6 cellular contexts compared by ENCODE assay signal in the genomic region with DNA sequence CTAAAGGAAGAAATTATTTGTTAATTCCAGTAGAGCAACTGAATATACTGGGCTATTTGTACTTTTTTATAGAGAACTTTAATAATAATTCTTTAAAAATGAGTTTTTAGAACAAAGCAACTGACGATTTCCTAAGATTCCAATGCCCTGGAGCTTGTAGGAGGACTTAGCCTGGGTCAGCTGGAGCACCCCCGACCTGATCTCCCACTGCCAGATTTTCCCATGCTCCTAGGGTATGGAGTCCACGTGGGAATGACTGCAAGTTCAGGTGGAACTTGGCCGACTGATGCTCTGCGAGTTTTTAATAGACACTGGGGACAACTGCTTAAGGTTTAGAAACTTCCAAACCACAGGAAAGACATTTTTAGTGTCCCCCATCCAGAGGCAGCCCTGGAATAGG. TPM values are rescaled to one million over a fixed set of nuclear protein-coding genes. Genes with fewer than 3 reads are reported as not detected.
"Had no signal": no experiment of that assay in that cellular context is flagged by ENCODE, and none has a peak within 500 bp of the region (broad histone marks: within the 10 kb centered on the region; RNA-seq: fewer than 3 reads in every experiment).

No MANE protein-coding gene starts in this region.

- H2AFZ ChIP-seq: GM23338 had no signal

- H3K4me3 ChIP-seq: GM23338, K562 had no signal

- DNase-seq: H9, HCEC 1CT, KG1 had no signal

- H3K4me2 ChIP-seq: GM23338 had no signal

RNA-seq across cellular contexts. Expression of a gene that starts 25.5 kb away (rescaled TPM):
- total RNA-seq: HT-29, K562 had no signal
